In genomic region chr6:35955970-35956369, GRCh38 we compare ENCODE assay signal across 1 cellular context.
TF ChIP-seq lines count a peak whose summit lies in the region.

No MANE protein-coding gene starts in this region.

TF ChIP-seq in IMR-90, 13 proteins besides CTCF, POLR2A, EP300 and RAD21 (continued from another document):
- no peak for TF ChIP-seq CEBPB (IDR thresholded peaks at IDR 0.05; ENCODE audit: low read depth, low read length)
- TF ChIP-seq MXI1 (IDR thresholded peaks at IDR 0.05; ENCODE audit: borderline replicate concordance, low read depth, low read length) = no peak
